Comparison of ENCODE assay signal across 1 cellular context in the genomic region with DNA sequence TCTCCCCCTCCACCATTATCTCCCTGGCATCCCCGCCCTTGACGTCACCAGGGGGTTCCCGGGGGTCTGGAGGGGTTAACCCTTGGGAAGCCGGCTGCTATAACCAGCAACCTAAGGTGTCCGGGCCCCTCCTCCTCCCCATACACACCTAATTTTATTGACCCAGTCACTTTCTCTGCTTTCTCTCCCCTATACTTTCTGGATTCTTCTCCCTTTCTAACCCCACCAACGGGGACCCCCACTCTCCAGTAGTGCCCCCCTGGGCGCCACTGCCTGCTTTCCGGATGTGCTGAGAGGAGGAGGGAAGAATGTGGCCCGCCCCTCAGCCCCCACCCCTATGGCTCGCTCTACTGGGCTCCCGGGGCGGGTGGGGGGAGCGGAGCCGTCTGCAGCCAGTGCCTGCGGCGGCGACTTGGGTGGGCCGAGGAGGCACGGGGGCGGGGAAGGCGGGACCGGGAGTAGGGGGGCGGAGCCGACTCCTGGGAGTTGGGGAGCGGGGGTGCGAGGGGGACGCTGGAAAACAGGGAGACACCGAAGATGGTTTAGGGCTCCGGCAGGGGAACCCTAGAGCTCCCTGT.
TF ChIP-seq lines count a peak whose summit lies in the region.

No MANE protein-coding gene starts in this region.

TF ChIP-seq in GM12891, 5 proteins besides CTCF, POLR2A, EP300 and RAD21 (continued from another document):
- TF ChIP-seq TAF1 (IDR thresholded peaks at IDR 0.05; ENCODE audit: low read depth, low read length) (no peak), POU2F2 (IDR thresholded peaks at IDR 0.05; ENCODE audit: low read depth, low read length) (no peak), POLR2AphosphoS5 (IDR thresholded peaks at IDR 0.05; ENCODE audit: low read depth, low read length) (no peak)
